35 cellular contexts compared by ENCODE assay signal in genomic region chr3:78178209-78178608, GRCh38.
"Had no signal": no experiment of that assay in that cellular context is flagged by ENCODE, and none has a peak within 500 bp of the region (broad histone marks: within the 10 kb centered on the region; RNA-seq: fewer than 3 reads in every experiment).

No MANE protein-coding gene starts in this region.

- H3K4me3 ChIP-seq: MG63 had no signal

- DNase-seq: Karpas-422, Kasumi-1, MG63, MM.1S, MV-4-11, NCI-H1048, NCI-H1092, NCI-H1092 treated with DMSO at 0.1 percent for 48 hours, NCI-H1105, NCI-H1105 treated with DMSO at 0.1 percent for 48 hours, NCI-H1417, NCI-H1417 treated with DMSO at 0.1 percent for 48 hours, NCI-H1436, NCI-H1436 treated with DMSO at 0.1 percent for 48 hours, NCI-H146, NCI-H1694, NCI-H1694 treated with DMSO at 0.1 percent for 48 hours, NCI-H187, NCI-H187 treated with DMSO at 0.1 percent for 48 hours, NCI-H1930, NCI-H2029, NCI-H2029 treated with DMSO at 0.1 percent for 48 hours, NCI-H2081, NCI-H2081 treated with DMSO at 0.1 percent for 48 hours, NCI-H2107, NCI-H2171, NCI-H2171 treated with DMSO at 0.1 percent for 48 hours, NCI-H2227 treated with DMSO at 0.1 percent for 48 hours, NCI-H226, NCI-H345, NCI-H446, NCI-H446 treated with DMSO at 0.1 percent for 48 hours, NCI-H510A, NCI-H510A treated with DMSO at 0.1 percent for 48 hours, NCI-H524 had no signal

- H3K27me3 ChIP-seq: MG63 had no signal

- H3K9me3 ChIP-seq: MG63 had no signal

- H3K36me3 ChIP-seq: MG63 had no signal
